ENCODE assay signal across 9 cellular contexts in the genomic region with DNA sequence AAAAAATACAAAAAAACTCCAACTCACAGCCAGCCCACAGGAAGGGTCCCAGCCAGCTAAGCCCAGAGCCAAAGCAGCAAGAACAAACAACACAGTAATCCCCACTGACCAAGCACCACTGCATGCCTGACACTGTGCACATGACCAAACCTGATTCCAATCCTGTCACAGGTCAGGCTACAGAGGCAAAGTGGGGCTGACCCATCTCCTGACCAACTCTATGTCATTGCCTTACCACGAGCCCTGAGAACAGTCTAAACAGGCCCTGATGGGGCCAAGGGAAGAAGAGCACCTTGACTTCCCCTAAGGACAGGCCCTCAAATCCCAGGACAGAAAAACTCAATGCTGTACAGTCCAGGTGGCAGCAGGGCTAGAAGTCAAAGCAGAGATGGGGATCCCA. TPM values are rescaled to one million over a fixed set of nuclear protein-coding genes. Genes with fewer than 3 reads are reported as not detected.
DNase-seq lines count a peak whose midpoint lies in the region; TF ChIP-seq lines count a peak whose summit lies in the region.
"Had no signal": no experiment of that assay in that cellular context is flagged by ENCODE, and none has a peak within 500 bp of the region (broad histone marks: within the 10 kb centered on the region; RNA-seq: fewer than 3 reads in every experiment).

No MANE protein-coding gene starts in this region.

- no peaks in the 10 kb centered on the region for H3K27me3 ChIP-seq in sigmoid colon

- no peak for TF ChIP-seq POLR2A in sigmoid colon (IDR thresholded peaks at IDR 0.05)

- H3K9me3 ChIP-seq in sigmoid colon, result no peaks in the 10 kb centered on the region

- peak; percentile 6 for DNase-seq in ELR (ENCODE audit: low read depth)
- peak in 1 of 2 donors; percentile 20 for DNase-seq in foreskin fibroblast
- DNase-seq in sigmoid colon, result peak; percentile 72
- DNase-seq in activated CD4-positive, CD25-positive, alpha-beta regulatory T cell treated with anti-CD3 and anti-CD28 coated beads, Interleukin-2, amount 50 U/mL, for 72 hours, result no peak
- DNase-seq in mucosa of gallbladder (ENCODE audit: low spot score), result no peak
- no peak for DNase-seq in GF-D8 (lab: John Stamatoyannopoulos, UW)
- DNase-seq in activated CD4-positive, alpha-beta T cell treated with anti-CD3 and anti-CD28 coated beads, Interleukin-2, amount 50 U/mL, for 4 hours, result no peak
- DNase-seq: T-helper 9 cell had no signal

- intact Hi-C loops in sigmoid colon (cut with DNase I), result loop anchor here (5.0 kb wide), 2 partner anchors 84 to 254 kb away; no protein-coding TSS in a partner anchor

- no peak for TF ChIP-seq CTCF in WI38 (IDR thresholded peaks at IDR 0.05; ENCODE audit: low read depth, low read length)
- no peak for TF ChIP-seq CTCF in foreskin fibroblast (IDR thresholded peaks at IDR 0.05; ENCODE audit: low read depth, low read length)
- no peak for TF ChIP-seq CTCF in sigmoid colon (IDR thresholded peaks at IDR 0.05)

- WGBS in sigmoid colon, 2 donors, result 88 to 95% methylated on average over 1 of the region's 1 CpG

- H3K4me3 ChIP-seq in WI38 (ENCODE audit: low read depth, low read length), result peak overlapping the region; percentile 91
- H3K4me3 ChIP-seq in foreskin fibroblast (ENCODE audit: low read depth in 1 of 2, low read length in 2 of 2), result peak overlapping the region; percentile 77 to 96
- H3K4me3 ChIP-seq in sigmoid colon, result peak overlapping the region in 1 of 4 donors; percentile 4

- H3K27ac ChIP-seq in sigmoid colon, result peak overlapping the region in 3 of 4 donors; percentile 19 to 90 (median 89)

- TF ChIP-seq EP300 in sigmoid colon (IDR thresholded peaks at IDR 0.05), result no peak

- H3K4me1 ChIP-seq in sigmoid colon, result peaks cover 0 to 41% (median 33%) of the 10 kb centered on the region in 4 donors

- H3K36me3 ChIP-seq in sigmoid colon, result peaks cover 0 to 21% (median 11%) of the 10 kb centered on the region in 4 donors

RNA-seq across cellular contexts. Expression of a gene that starts 2.4 kb away (rescaled TPM):
- total RNA-seq in sigmoid colon (10 to 100 TPM; 47.6 to 63.7 (median 57.0) TPM), mucosa of gallbladder (125 TPM)
- 10 to 100 TPM; 17.4 to 78.6 (median 27.5) TPM for polyA plus RNA-seq in sigmoid colon

RNA-seq across cellular contexts. Expression of a gene that starts 41.9 kb away (rescaled TPM):
- total RNA-seq in sigmoid colon (10 to 100 TPM in 1 of 4 donors, 1 to 10 TPM in 2, under 1 TPM in 1; 0.95 to 18.3 (median 7.1) TPM), mucosa of gallbladder (6.9 TPM)
- 10 to 100 TPM in 1 of 3 donors, 1 to 10 TPM in 2; 3.2 to 11.0 (median 7.8) TPM for polyA plus RNA-seq in sigmoid colon

RNA-seq across cellular contexts. Expression of a gene that starts 59.3 kb away (rescaled TPM):
- 10 to 100 TPM; 41.1 to 92.8 (median 52.5) TPM for total RNA-seq in sigmoid colon
- polyA plus RNA-seq in sigmoid colon, result 10 to 100 TPM; 16.9 to 53.1 (median 19.8) TPM
- total RNA-seq in mucosa of gallbladder, result 107 TPM

RNA-seq across cellular contexts. Expression of a gene that starts 60.0 kb away (rescaled TPM):
- total RNA-seq in sigmoid colon (10 to 100 TPM in 3 of 4 donors, 1 to 10 TPM in 1; 9.0 to 15.1 (median 13.2) TPM), mucosa of gallbladder (8.9 TPM)
- 10 to 100 TPM; 16.2 to 36.6 (median 30.3) TPM for polyA plus RNA-seq in sigmoid colon

Comparison
In these comparisons a context has a peak if more than half of its experiments do, and no peak if none do; other contexts are left out.
1. DNase-seq: peak in ELR (single experiment) and sigmoid colon (single experiment); none in activated CD4-positive, CD25-positive, alpha-beta regulatory T cell treated with anti-CD3 and anti-CD28 coated beads, Interleukin-2, amount 50 U/mL, for 72 hours (single experiment), mucosa of gallbladder (single experiment), GF-D8 (single experiment) and activated CD4-positive, alpha-beta T cell treated with anti-CD3 and anti-CD28 coated beads, Interleukin-2, amount 50 U/mL, for 4 hours (0 of 2).